In the genomic region with DNA sequence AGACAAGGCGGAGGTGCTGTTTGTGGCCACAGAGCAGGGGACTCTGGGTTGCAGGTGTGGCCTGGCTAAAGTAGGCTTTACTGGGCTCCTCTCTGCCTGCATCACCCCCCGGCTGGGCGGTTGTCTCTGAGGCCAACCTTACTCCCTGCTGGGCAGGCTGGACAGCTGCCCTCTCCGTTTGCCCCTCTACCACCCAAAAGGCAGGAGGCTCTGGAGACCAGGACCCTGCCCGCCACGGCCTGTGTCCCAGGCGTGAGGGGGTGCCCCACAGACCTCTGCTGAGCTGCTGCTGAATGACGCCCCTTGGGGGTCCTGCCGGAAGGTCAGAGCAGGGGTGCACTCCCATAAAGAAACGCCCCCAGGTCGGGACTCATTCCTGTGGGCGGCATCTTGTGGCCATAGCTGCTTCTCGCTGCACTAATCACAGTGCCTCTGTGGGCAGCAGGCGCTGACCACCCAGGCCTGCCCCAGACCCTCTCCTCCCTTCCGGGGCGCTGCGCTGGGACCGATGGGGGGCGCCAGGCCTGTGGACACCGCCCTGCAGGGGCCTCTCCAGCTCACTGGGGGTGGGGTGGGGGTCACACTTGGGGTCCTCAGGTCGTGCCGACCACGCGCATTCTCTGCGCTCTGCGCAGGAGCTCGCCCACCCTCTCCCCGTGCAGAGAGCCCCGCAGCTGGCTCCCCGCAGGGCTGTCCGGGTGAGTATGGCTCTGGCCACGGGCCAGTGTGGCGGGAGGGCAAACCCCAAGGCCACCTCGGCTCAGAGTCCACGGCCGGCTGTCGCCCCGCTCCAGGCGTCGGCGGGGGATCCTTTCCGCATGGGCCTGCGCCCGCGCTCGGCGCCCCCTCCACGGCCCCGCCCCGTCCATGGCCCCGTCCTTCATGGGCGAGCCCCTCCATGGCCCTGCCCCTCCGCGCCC, we compare ENCODE assay signal across 1 cellular context.
A peak's percentile ranks its signal among the peaks of the same experiment; 100 is the strongest.
TF ChIP-seq lines count a peak whose summit lies in the region.

No MANE protein-coding gene starts in this region.

TF ChIP-seq in HepG2, 621 proteins besides CTCF, POLR2A, EP300 and RAD21 (continued from another document and continues in another):
- TF ChIP-seq, protein P1, sequence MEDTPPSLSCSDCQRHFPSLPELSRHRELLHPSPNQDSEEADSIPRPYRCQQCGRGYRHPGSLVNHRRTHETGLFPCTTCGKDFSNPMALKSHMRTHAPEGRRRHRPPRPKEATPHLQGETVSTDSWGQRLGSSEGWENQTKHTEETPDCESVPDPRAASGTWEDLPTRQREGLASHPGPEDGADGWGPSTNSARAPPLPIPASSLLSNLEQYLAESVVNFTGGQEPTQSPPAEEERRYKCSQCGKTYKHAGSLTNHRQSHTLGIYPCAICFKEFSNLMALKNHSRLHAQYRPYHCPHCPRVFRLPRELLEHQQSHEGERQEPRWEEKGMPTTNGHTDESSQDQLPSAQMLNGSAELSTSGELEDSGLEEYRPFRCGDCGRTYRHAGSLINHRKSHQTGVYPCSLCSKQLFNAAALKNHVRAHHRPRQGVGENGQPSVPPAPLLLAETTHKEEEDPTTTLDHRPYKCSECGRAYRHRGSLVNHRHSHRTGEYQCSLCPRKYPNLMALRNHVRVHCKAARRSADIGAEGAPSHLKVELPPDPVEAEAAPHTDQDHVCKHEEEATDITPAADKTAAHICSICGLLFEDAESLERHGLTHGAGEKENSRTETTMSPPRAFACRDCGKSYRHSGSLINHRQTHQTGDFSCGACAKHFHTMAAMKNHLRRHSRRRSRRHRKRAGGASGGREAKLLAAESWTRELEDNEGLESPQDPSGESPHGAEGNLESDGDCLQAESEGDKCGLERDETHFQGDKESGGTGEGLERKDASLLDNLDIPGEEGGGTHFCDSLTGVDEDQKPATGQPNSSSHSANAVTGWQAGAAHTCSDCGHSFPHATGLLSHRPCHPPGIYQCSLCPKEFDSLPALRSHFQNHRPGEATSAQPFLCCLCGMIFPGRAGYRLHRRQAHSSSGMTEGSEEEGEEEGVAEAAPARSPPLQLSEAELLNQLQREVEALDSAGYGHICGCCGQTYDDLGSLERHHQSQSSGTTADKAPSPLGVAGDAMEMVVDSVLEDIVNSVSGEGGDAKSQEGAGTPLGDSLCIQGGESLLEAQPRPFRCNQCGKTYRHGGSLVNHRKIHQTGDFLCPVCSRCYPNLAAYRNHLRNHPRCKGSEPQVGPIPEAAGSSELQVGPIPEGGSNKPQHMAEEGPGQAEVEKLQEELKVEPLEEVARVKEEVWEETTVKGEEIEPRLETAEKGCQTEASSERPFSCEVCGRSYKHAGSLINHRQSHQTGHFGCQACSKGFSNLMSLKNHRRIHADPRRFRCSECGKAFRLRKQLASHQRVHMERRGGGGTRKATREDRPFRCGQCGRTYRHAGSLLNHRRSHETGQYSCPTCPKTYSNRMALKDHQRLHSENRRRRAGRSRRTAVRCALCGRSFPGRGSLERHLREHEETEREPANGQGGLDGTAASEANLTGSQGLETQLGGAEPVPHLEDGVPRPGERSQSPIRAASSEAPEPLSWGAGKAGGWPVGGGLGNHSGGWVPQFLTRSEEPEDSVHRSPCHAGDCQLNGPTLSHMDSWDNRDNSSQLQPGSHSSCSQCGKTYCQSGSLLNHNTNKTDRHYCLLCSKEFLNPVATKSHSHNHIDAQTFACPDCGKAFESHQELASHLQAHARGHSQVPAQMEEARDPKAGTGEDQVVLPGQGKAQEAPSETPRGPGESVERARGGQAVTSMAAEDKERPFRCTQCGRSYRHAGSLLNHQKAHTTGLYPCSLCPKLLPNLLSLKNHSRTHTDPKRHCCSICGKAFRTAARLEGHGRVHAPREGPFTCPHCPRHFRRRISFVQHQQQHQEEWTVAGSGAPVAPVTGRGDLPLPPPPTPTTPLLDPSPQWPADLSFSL (CRISPR knock-in tag; IDR thresholded peaks at IDR 0.05): no peak
- peak; percentile 81 for TF ChIP-seq ZNF792 (CRISPR knock-in tag; IDR thresholded peaks at IDR 0.05)
- TF ChIP-seq, protein P2, sequence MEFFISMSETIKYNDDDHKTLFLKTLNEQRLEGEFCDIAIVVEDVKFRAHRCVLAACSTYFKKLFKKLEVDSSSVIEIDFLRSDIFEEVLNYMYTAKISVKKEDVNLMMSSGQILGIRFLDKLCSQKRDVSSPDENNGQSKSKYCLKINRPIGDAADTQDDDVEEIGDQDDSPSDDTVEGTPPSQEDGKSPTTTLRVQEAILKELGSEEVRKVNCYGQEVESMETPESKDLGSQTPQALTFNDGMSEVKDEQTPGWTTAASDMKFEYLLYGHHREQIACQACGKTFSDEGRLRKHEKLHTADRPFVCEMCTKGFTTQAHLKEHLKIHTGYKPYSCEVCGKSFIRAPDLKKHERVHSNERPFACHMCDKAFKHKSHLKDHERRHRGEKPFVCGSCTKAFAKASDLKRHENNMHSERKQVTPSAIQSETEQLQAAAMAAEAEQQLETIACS (CRISPR knock-in tag; IDR thresholded peaks at IDR 0.05): 0 out of 2 replicates have a peak, but pooled peaks have one; percentile 43
- TF ChIP-seq, protein P3, sequence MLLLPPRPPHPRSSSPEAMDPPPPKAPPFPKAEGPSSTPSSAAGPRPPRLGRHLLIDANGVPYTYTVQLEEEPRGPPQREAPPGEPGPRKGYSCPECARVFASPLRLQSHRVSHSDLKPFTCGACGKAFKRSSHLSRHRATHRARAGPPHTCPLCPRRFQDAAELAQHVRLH (CRISPR knock-in tag; IDR thresholded peaks at IDR 0.05; ENCODE audit: borderline replicate concordance, low read depth): peak; percentile 65; the same call in 1 of the 2 replicates
- TF ChIP-seq BCL6 (CRISPR knock-in tag; IDR thresholded peaks at IDR 0.05): peak; percentile 59
- no peak for TF ChIP-seq LCORL (IDR thresholded peaks at IDR 0.05)
- TF ChIP-seq LCORL (CRISPR knock-in tag; IDR thresholded peaks at IDR 0.05): peak; percentile 67
- TF ChIP-seq GTF3A (CRISPR knock-in tag; conservative IDR thresholded peaks at IDR 0.05): no peak
- 0 out of 2 replicates have a peak, but pooled peaks have one; percentile 33 for TF ChIP-seq ZNF160 (CRISPR knock-in tag; IDR thresholded peaks at IDR 0.05)
- 0 out of 2 replicates have a peak, but pooled peaks have one; percentile 3 for TF ChIP-seq ZNF841 (CRISPR knock-in tag; IDR thresholded peaks at IDR 0.05; ENCODE audit: borderline replicate concordance)
- peak; percentile 73; the same call in 1 of the 2 replicates for TF ChIP-seq MYC (CRISPR knock-in tag; IDR thresholded peaks at IDR 0.05; ENCODE audit: borderline replicate concordance)
- TF ChIP-seq, protein P4, sequence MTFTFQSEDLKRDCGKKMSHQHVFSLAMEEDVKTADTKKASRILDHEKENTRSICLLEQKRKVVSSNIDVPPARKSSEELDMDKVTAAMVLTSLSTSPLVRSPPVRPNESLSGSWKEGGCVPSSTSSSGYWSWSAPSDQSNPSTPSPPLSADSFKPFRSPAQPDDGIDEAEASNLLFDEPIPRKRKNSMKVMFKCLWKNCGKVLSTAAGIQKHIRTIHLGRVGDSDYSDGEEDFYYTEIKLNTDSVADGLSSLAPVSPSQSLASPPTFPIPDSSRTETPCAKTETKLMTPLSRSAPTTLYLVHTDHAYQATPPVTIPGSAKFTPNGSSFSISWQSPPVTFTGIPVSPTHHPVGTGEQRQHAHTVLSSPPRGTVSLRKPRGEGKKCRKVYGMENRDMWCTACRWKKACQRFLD (CRISPR knock-in tag; IDR thresholded peaks at IDR 0.05; ENCODE audit: borderline replicate concordance): no peak
- TF ChIP-seq, protein P5, sequence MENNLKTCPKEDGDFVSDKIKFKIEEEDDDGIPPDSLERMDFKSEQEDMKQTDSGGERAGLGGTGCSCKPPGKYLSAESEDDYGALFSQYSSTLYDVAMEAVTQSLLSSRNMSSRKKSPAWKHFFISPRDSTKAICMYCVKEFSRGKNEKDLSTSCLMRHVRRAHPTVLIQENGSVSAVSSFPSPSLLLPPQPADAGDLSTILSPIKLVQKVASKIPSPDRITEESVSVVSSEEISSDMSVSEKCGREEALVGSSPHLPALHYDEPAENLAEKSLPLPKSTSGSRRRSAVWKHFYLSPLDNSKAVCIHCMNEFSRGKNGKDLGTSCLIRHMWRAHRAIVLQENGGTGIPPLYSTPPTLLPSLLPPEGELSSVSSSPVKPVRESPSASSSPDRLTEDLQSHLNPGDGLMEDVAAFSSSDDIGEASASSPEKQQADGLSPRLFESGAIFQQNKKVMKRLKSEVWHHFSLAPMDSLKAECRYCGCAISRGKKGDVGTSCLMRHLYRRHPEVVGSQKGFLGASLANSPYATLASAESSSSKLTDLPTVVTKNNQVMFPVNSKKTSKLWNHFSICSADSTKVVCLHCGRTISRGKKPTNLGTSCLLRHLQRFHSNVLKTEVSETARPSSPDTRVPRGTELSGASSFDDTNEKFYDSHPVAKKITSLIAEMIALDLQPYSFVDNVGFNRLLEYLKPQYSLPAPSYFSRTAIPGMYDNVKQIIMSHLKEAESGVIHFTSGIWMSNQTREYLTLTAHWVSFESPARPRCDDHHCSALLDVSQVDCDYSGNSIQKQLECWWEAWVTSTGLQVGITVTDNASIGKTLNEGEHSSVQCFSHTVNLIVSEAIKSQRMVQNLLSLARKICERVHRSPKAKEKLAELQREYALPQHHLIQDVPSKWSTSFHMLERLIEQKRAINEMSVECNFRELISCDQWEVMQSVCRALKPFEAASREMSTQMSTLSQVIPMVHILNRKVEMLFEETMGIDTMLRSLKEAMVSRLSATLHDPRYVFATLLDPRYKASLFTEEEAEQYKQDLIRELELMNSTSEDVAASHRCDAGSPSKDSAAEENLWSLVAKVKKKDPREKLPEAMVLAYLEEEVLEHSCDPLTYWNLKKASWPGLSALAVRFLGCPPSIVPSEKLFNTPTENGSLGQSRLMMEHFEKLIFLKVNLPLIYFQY (CRISPR knock-in tag; IDR thresholded peaks at IDR 0.05; ENCODE audit: borderline replicate concordance): 0 out of 2 replicates have a peak, but pooled peaks have one; percentile 24
- TF ChIP-seq, protein P6, sequence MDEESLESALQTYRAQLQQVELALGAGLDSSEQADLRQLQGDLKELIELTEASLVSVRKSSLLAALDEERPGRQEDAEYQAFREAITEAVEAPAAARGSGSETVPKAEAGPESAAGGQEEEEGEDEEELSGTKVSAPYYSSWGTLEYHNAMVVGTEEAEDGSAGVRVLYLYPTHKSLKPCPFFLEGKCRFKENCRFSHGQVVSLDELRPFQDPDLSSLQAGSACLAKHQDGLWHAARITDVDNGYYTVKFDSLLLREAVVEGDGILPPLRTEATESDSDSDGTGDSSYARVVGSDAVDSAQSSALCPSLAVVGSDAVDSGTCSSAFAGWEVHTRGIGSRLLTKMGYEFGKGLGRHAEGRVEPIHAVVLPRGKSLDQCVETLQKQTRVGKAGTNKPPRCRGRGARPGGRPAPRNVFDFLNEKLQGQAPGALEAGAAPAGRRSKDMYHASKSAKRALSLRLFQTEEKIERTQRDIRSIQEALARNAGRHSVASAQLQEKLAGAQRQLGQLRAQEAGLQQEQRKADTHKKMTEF (CRISPR knock-in tag; IDR thresholded peaks at IDR 0.05): peak; percentile 78
- TF ChIP-seq ZFP82 (CRISPR knock-in tag; IDR thresholded peaks at IDR 0.05; ENCODE audit: borderline replicate concordance): no peak
- no peak for TF ChIP-seq GABPA (IDR thresholded peaks at IDR 0.05; ENCODE audit: low read depth, low read length)
- TF ChIP-seq GABPA (CRISPR knock-in tag; IDR thresholded peaks at IDR 0.05; ENCODE audit: low read depth): no peak
- peak; percentile 63; the same call in 1 of the 2 replicates for TF ChIP-seq ZNF773 (CRISPR knock-in tag; IDR thresholded peaks at IDR 0.05; ENCODE audit: borderline replicate concordance)
- no peak for TF ChIP-seq ZNF761 (CRISPR knock-in tag; conservative IDR thresholded peaks at IDR 0.05)
- TF ChIP-seq, protein P7, sequence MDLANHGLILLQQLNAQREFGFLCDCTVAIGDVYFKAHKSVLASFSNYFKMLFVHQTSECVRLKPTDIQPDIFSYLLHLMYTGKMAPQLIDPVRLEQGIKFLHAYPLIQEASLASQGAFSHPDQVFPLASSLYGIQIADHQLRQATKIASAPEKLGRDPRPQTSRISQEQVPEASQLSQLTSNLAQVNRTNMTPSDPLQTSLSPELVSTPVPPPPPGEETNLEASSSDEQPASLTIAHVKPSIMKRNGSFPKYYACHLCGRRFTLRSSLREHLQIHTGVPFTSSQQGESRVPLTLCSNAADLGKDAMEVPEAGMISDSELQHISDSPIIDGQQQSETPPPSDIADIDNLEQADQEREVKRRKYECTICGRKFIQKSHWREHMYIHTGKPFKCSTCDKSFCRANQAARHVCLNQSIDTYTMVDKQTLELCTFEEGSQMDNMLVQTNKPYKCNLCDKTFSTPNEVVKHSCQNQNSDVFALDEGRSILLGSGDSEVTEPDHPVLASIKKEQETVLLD (CRISPR knock-in tag; IDR thresholded peaks at IDR 0.05; ENCODE audit: low read depth): peak; percentile 38; the same call in 1 of the 2 replicates
- TF ChIP-seq, protein P8, sequence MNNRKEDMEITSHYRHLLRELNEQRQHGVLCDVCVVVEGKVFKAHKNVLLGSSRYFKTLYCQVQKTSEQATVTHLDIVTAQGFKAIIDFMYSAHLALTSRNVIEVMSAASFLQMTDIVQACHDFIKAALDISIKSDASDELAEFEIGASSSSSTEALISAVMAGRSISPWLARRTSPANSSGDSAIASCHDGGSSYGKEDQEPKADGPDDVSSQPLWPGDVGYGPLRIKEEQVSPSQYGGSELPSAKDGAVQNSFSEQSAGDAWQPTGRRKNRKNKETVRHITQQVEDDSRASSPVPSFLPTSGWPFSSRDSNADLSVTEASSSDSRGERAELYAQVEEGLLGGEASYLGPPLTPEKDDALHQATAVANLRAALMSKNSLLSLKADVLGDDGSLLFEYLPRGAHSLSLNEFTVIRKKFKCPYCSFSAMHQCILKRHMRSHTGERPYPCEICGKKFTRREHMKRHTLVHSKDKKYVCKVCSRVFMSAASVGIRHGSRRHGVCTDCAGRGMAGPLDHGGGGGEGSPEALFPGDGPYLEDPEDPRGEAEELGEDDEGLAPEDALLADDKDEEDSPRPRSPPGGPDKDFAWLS (CRISPR knock-in tag; IDR thresholded peaks at IDR 0.05; ENCODE audit: borderline replicate concordance): no peak
- TF ChIP-seq HDAC1 (CRISPR knock-in tag; IDR thresholded peaks at IDR 0.05): peak; percentile 60
- no peak for TF ChIP-seq ZNF629 (CRISPR knock-in tag; conservative IDR thresholded peaks at IDR 0.05)
- peak; percentile 78; the same call in 1 of the 2 replicates for TF ChIP-seq ESRRA (CRISPR knock-in tag; IDR thresholded peaks at IDR 0.05; ENCODE audit: low read depth)
- no peak for TF ChIP-seq SOX13 (IDR thresholded peaks at IDR 0.05)
- peak in 1 of 2 experiments; percentile 56; a peak in 1 of 4 replicates for TF ChIP-seq SOX13 (CRISPR knock-in tag; conservative IDR thresholded peaks at IDR 0.05 in 1 of 2, IDR thresholded peaks at IDR 0.05 in 1 of 2)
- TF ChIP-seq MED8 (CRISPR knock-in tag; IDR thresholded peaks at IDR 0.05; ENCODE audit: insufficient replicate concordance): peak; percentile 23
- TF ChIP-seq TOPORS (CRISPR knock-in tag; IDR thresholded peaks at IDR 0.05): 0 out of 2 replicates have a peak, but pooled peaks have one; percentile 15
- no peak for TF ChIP-seq ZNF253 (CRISPR knock-in tag; IDR thresholded peaks at IDR 0.05; ENCODE audit: borderline replicate concordance)
- peak; percentile 51 for TF ChIP-seq ZMYM4 (CRISPR knock-in tag; IDR thresholded peaks at IDR 0.05)
- TF ChIP-seq, protein P9, sequence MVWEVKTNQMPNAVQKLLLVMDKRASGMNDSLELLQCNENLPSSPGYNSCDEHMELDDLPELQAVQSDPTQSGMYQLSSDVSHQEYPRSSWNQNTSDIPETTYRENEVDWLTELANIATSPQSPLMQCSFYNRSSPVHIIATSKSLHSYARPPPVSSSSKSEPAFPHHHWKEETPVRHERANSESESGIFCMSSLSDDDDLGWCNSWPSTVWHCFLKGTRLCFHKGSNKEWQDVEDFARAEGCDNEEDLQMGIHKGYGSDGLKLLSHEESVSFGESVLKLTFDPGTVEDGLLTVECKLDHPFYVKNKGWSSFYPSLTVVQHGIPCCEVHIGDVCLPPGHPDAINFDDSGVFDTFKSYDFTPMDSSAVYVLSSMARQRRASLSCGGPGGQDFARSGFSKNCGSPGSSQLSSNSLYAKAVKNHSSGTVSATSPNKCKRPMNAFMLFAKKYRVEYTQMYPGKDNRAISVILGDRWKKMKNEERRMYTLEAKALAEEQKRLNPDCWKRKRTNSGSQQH (CRISPR knock-in tag; IDR thresholded peaks at IDR 0.05; ENCODE audit: low read depth): 0 out of 2 replicates have a peak, but pooled peaks have one; percentile 19
